ENCODE assay signal across 17 cellular contexts in genomic region chr12:22728989-22729388, GRCh38.
A peak's percentile ranks its signal among the peaks of the same experiment; 100 is the strongest.
DNase-seq lines count a peak whose midpoint lies in the region; ATAC-seq and TF ChIP-seq lines count a peak whose summit lies in the region.
"Had no signal": no experiment of that assay in that cellular context is flagged by ENCODE, and none has a peak within 500 bp of the region (broad histone marks: within the 10 kb centered on the region; RNA-seq: fewer than 3 reads in every experiment).

No MANE protein-coding gene starts in this region.

- H3K4me2 ChIP-seq in MM.1S (ENCODE audit: low read depth, low read length), result peak overlapping the region; percentile 3; the same call in 1 of the 2 replicates

- no peaks in the 10 kb centered on the region for H3K9me3 Mint-ChIP-seq in chondrocyte (ENCODE audit: low read depth)
- H3K9me3 Mint-ChIP-seq: activated T-helper 17 cell treated with anti-CD3 and anti-CD28 coated beads, Interleukin-2, amount 50 U/mL, for 72 hours; naive thymus-derived CD8-positive, alpha-beta T cell had no signal

- peak overlapping the region; percentile 30 for H3K27ac Mint-ChIP-seq in chondrocyte (ENCODE audit: unreplicated experiment)
- H3K27ac Mint-ChIP-seq: activated T-helper 17 cell treated with anti-CD3 and anti-CD28 coated beads, Interleukin-2, amount 50 U/mL, for 72 hours; naive thymus-derived CD8-positive, alpha-beta T cell had no signal

- no peaks in the 10 kb centered on the region for H3K79me2 ChIP-seq in MM.1S (ENCODE audit: low read length)

- no peaks in the 10 kb centered on the region for H4K20me1 ChIP-seq in MM.1S (ENCODE audit: insufficient read depth, low read length)

- H3K9me2 ChIP-seq in MM.1S (replicated peaks; ENCODE audit: insufficient read depth, low read length), result no peaks in the 10 kb centered on the region

- no peak overlapping the region for H2AFZ ChIP-seq in MM.1S (ENCODE audit: low read length)

- intact Hi-C loops in lower lobe of right lung (cut with DNase I), result no loop called here

- no peaks in the 10 kb centered on the region for H3K36me3 Mint-ChIP-seq in chondrocyte (ENCODE audit: low read depth)
- H3K36me3 Mint-ChIP-seq: naive thymus-derived CD8-positive, alpha-beta T cell had no signal

- no peak for ATAC-seq in lower lobe of right lung
- no peak for ATAC-seq in GM19351 (IDR thresholded peaks at IDR 0.05; ENCODE audit: unreplicated experiment)
- ATAC-seq: activated T-helper 17 cell treated with anti-CD3 and anti-CD28 coated beads, Interleukin-2, amount 50 U/mL, for 72 hours; naive thymus-derived CD8-positive, alpha-beta T cell had no signal

- H3K27ac ChIP-seq in MM.1S (ENCODE audit: low read length) (no peak overlapping the region), lower lobe of right lung (peak overlapping the region; percentile 64), subcutaneous abdominal adipose tissue (ENCODE audit: low read depth, low read length) (peak overlapping the region; percentile 73)
- H3K27ac ChIP-seq: VCaP had no signal

- peaks cover 27% of the 10 kb centered on the region for H3K4me1 Mint-ChIP-seq in chondrocyte (ENCODE audit: low read depth)
- H3K4me1 Mint-ChIP-seq: activated T-helper 17 cell treated with anti-CD3 and anti-CD28 coated beads, Interleukin-2, amount 50 U/mL, for 72 hours; naive thymus-derived CD8-positive, alpha-beta T cell had no signal

- DNase-seq in MM.1S (peak; percentile 56), chondrocyte (ENCODE audit: low spot score) (no peak), lower lobe of right lung (no peak), LoVo (ENCODE audit: low spot score) (no peak)
- no peak for DNase-seq in activated CD4-positive, alpha-beta T cell treated with anti-CD3 and anti-CD28 coated beads for 48 hours
- DNase-seq: amygdala; dermis blood vessel endothelial cell; DMS53; left ventricle myocardium superior; naive thymus-derived CD8-positive, alpha-beta T cell; NCI-H510A had no signal

- H3K9ac ChIP-seq in MM.1S (ENCODE audit: low read length), result no peak overlapping the region
- H3K9ac ChIP-seq in subcutaneous abdominal adipose tissue (ENCODE audit: low read length in 5 of 5), result no peak overlapping the region

- TF ChIP-seq CTCF in MM.1S (IDR thresholded peaks at IDR 0.05; ENCODE audit: low read length) (no peak), chondrocyte (IDR thresholded peaks at IDR 0.05) (no peak), lower lobe of right lung (IDR thresholded peaks at IDR 0.05) (no peak)

- H3K9me3 ChIP-seq in MM.1S (replicated peaks; ENCODE audit: insufficient read depth, low read length) (no peaks in the 10 kb centered on the region), lower lobe of right lung (no peaks in the 10 kb centered on the region), subcutaneous abdominal adipose tissue (ENCODE audit: control insufficient read depth in 5 of 5, low read length in 5 of 5) (no peaks in the 10 kb centered on the region)
- H3K9me3 ChIP-seq: right atrium auricular region, suprapubic skin had no signal

- H3F3A ChIP-seq in MM.1S (ENCODE audit: insufficient read depth, low read length), result peaks cover 54% of the 10 kb centered on the region

- H3K27me3 Mint-ChIP-seq in chondrocyte (ENCODE audit: low read depth), result no peaks in the 10 kb centered on the region

- H3K4me3 ChIP-seq in MM.1S (ENCODE audit: low read length) (no peak overlapping the region), lower lobe of right lung (no peak overlapping the region), subcutaneous abdominal adipose tissue (ENCODE audit: low read depth in 1 of 5, low read length in 5 of 5) (no peak overlapping the region)
- H3K4me3 ChIP-seq: right atrium auricular region, suprapubic skin had no signal

- H3K4me1 ChIP-seq in MM.1S (ENCODE audit: low read length), result peaks cover 86% of the 10 kb centered on the region
- no peaks in the 10 kb centered on the region for H3K4me1 ChIP-seq in lower lobe of right lung
- H3K4me1 ChIP-seq in subcutaneous abdominal adipose tissue (ENCODE audit: control insufficient read depth in 5 of 5, insufficient read depth in 5 of 5, low read length in 5 of 5), result peaks cover 7 to 19% (median 13%) of the 10 kb centered on the region in 5 donors

- H3K36me3 ChIP-seq in MM.1S (replicated peaks; ENCODE audit: insufficient read depth, low read length) (no peaks in the 10 kb centered on the region), lower lobe of right lung (no peaks in the 10 kb centered on the region), subcutaneous abdominal adipose tissue (ENCODE audit: control insufficient read depth in 5 of 5, insufficient read depth in 5 of 5, low read length in 5 of 5) (no peaks in the 10 kb centered on the region)
- H3K36me3 ChIP-seq: right atrium auricular region, suprapubic skin had no signal

- no peak overlapping the region for H3K4me3 Mint-ChIP-seq in chondrocyte (ENCODE audit: unreplicated experiment)
- H3K4me3 Mint-ChIP-seq: activated T-helper 17 cell treated with anti-CD3 and anti-CD28 coated beads, Interleukin-2, amount 50 U/mL, for 72 hours; naive thymus-derived CD8-positive, alpha-beta T cell had no signal

- H3K27me3 ChIP-seq in MM.1S (replicated peaks; ENCODE audit: insufficient read depth, low read length) (no peaks in the 10 kb centered on the region), lower lobe of right lung (ENCODE audit: low read depth) (no peaks in the 10 kb centered on the region), subcutaneous abdominal adipose tissue (ENCODE audit: control insufficient read depth in 5 of 5, insufficient read depth in 4 of 5, low read length in 5 of 5) (no peaks in the 10 kb centered on the region)
- H3K27me3 ChIP-seq: right atrium auricular region, suprapubic skin had no signal
